ENCODE assay signal across 1 cellular context in genomic region chr16:81265658-81266451, GRCh38.
TF ChIP-seq lines count a peak whose summit lies in the region.

No MANE protein-coding gene starts in this region.

TF ChIP-seq in HEK293, 187 proteins besides CTCF, POLR2A, EP300 and RAD21 (continued from another document and continues in another):
- TF ChIP-seq ELK4 (IDR thresholded peaks at IDR 0.05; ENCODE audit: borderline replicate concordance, low read depth, low read length) (no peak), ZNF843 (tag by site-specific recombination; IDR thresholded peaks at IDR 0.05) (no peak), BCL11A (tag by site-specific recombination; IDR thresholded peaks at IDR 0.05; ENCODE audit: low read depth) (no peak), BCL6B (tag by site-specific recombination; IDR thresholded peaks at IDR 0.05) (no peak), ZNF121 (tag by site-specific recombination; IDR thresholded peaks at IDR 0.05) (no peak), KLF16 (tag by site-specific recombination; IDR thresholded peaks at IDR 0.05) (no peak), ZNF423 (tag by site-specific recombination; IDR thresholded peaks at IDR 0.05) (no peak), KLF1 (tag by site-specific recombination; IDR thresholded peaks at IDR 0.05) (peak; percentile 62; the same call in 1 of the 2 replicates), ZNF175 (tag by site-specific recombination; IDR thresholded peaks at IDR 0.05) (no peak), ZNF214 (tag by site-specific recombination; IDR thresholded peaks at IDR 0.05; ENCODE audit: borderline replicate concordance) (no peak), ZNF16 (tag by site-specific recombination; IDR thresholded peaks at IDR 0.05; ENCODE audit: low read depth) (no peak), ZNF658 (tag by site-specific recombination; IDR thresholded peaks at IDR 0.05) (no peak), ZNF366 (tag by site-specific recombination; conservative IDR thresholded peaks at IDR 0.05) (peak; percentile 91), ZNF239 (tag by site-specific recombination; IDR thresholded peaks at IDR 0.05) (no peak), ZNF426 (tag by site-specific recombination; IDR thresholded peaks at IDR 0.05) (no peak), REST (tag by site-specific recombination; IDR thresholded peaks at IDR 0.05) (no peak), TCF7L2 (IDR thresholded peaks at IDR 0.05; ENCODE audit: borderline replicate concordance, low read depth, low read length) (no peak), IKZF3 (tag by site-specific recombination; IDR thresholded peaks at IDR 0.05) (no peak), ZNF510 (tag by site-specific recombination; IDR thresholded peaks at IDR 0.05; ENCODE audit: insufficient replicate concordance) (no peak), ZNF223 (tag by site-specific recombination; IDR thresholded peaks at IDR 0.05) (no peak), ZNF561 (tag by site-specific recombination; IDR thresholded peaks at IDR 0.05; ENCODE audit: borderline replicate concordance) (no peak), ZNF513 (tag by site-specific recombination; IDR thresholded peaks at IDR 0.05) (no peak), EGR2 (tag by site-specific recombination; IDR thresholded peaks at IDR 0.05; ENCODE audit: low read depth) (peak; percentile 99), ZNF623 (tag by site-specific recombination; IDR thresholded peaks at IDR 0.05) (no peak), ZNF280C (tag by site-specific recombination; IDR thresholded peaks at IDR 0.05) (no peak), AEBP2 (tag by site-specific recombination; IDR thresholded peaks at IDR 0.05; ENCODE audit: borderline replicate concordance) (no peak), ZNF2 (tag by site-specific recombination; IDR thresholded peaks at IDR 0.05) (no peak), ZNF596 (tag by site-specific recombination; IDR thresholded peaks at IDR 0.05) (no peak), KLF8 (tag by site-specific recombination; IDR thresholded peaks at IDR 0.05) (no peak), ZSCAN4 (tag by site-specific recombination; IDR thresholded peaks at IDR 0.05) (no peak), ZNF544 (tag by site-specific recombination; IDR thresholded peaks at IDR 0.05) (no peak), ZNF600 (tag by site-specific recombination; IDR thresholded peaks at IDR 0.05) (no peak), ZNF221 (tag by site-specific recombination; IDR thresholded peaks at IDR 0.05; ENCODE audit: borderline replicate concordance) (no peak), GFI1B (tag by site-specific recombination; IDR thresholded peaks at IDR 0.05) (no peak), GLI4 (tag by site-specific recombination; IDR thresholded peaks at IDR 0.05) (no peak), ZNF791 (tag by site-specific recombination; IDR thresholded peaks at IDR 0.05) (no peak), ZNF138 (tag by site-specific recombination; IDR thresholded peaks at IDR 0.05; ENCODE audit: borderline replicate concordance) (no peak), ZNF610 (tag by site-specific recombination; IDR thresholded peaks at IDR 0.05; ENCODE audit: borderline replicate concordance) (no peak), PATZ1 (tag by site-specific recombination; IDR thresholded peaks at IDR 0.05) (no peak), PBX3 (CRISPR knock-in tag; IDR thresholded peaks at IDR 0.05) (no peak), SP2 (tag by site-specific recombination; IDR thresholded peaks at IDR 0.05) (no peak), ZNF837 (tag by site-specific recombination; IDR thresholded peaks at IDR 0.05) (no peak), ZNF292 (tag by site-specific recombination; IDR thresholded peaks at IDR 0.05; ENCODE audit: borderline replicate concordance, low read depth) (no peak), ZNF112 (tag by site-specific recombination; IDR thresholded peaks at IDR 0.05) (0 out of 2 replicates have a peak, but pooled peaks have one; percentile 30), ZNF202 (tag by site-specific recombination; IDR thresholded peaks at IDR 0.05; ENCODE audit: borderline replicate concordance) (no peak), ZBTB49 (tag by site-specific recombination; IDR thresholded peaks at IDR 0.05; ENCODE audit: low read depth) (no peak)
